Comparison of ENCODE assay signal across 18 cellular contexts in the genomic region with DNA sequence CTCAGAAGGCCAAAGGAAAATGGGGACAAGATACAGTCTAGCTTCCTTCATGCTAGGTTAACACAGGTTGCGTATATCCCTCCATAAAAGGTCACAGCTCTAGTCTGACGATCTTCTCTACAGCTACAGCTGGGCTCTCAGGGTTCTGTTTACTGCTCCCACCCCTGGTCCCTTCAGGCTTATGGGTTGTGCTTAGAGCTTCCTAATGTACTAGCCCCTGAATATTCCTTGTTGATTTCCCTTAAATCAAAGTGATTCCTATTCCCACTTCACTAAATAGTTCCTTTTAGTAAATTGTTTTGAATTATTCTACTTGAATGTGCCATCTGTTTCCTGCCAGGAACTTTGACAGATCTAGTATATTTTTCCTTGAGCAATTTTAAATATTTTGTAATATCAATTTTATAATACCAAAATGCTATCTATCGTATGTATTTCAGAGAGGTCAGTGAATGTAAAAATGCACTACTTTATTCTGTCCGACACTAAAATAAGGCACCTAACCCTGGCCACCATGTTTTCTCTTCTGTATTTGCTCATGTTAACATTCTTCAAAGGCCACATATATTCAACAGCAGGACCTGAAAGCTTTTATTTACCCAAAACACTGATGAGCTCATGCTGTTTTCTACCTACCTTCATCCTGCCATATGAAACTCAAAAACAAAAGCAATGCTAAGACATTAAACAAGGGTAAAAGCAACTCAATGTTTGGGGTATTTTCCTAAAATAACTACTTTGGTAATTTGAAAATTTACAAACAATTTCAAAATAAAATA.
DNase-seq lines count a peak whose midpoint lies in the region; ATAC-seq and TF ChIP-seq lines count a peak whose summit lies in the region.
"Had no signal": no experiment of that assay in that cellular context is flagged by ENCODE, and none has a peak within 500 bp of the region (broad histone marks: within the 10 kb centered on the region; RNA-seq: fewer than 3 reads in every experiment).

No MANE protein-coding gene starts in this region.

- H3K4ac ChIP-seq in neuronal stem cell (ENCODE audit: low read length) = no peak overlapping the region

- H2AFZ ChIP-seq in neuronal stem cell (ENCODE audit: low read length) = peak overlapping the region; percentile 21

- H3K23ac ChIP-seq in neuronal stem cell (ENCODE audit: low read depth, low read length, poor library complexity) = no peak overlapping the region

- ATAC-seq in HG03460 (IDR thresholded peaks at IDR 0.05; ENCODE audit: unreplicated experiment) (no peak), HG03139 (IDR thresholded peaks at IDR 0.05; ENCODE audit: unreplicated experiment) (no peak)
- ATAC-seq: SK-N-SH treated with all-trans-retinoic acid at 6 μM for 48 hours had no signal

- peaks cover 13% of the 10 kb centered on the region for H3K36me3 Mint-ChIP-seq in MCF 10A (ENCODE audit: insufficient read depth, unreplicated experiment)

- CTCF ChIA-PET in MCF 10A (lab: Yijun Ruan, JAX) = interaction anchor here (0.6 to 1.4 kb wide), 3 partner anchors 180 to 414 kb away, joined by 3 to 4 read pairs (median 3); no protein-coding TSS in a partner anchor

- H4K91ac ChIP-seq in neuronal stem cell (ENCODE audit: low read depth, low read length, poor library complexity) = no peak overlapping the region

- H3K4me3 Mint-ChIP-seq in MCF 10A (ENCODE audit: unreplicated experiment) = no peak overlapping the region

- no peaks in the 10 kb centered on the region for H3K79me1 ChIP-seq in neuronal stem cell (ENCODE audit: low read depth, low read length)

- H3K9me3 ChIP-seq in breast epithelium = no peaks in the 10 kb centered on the region
- peaks cover 0 to 2% of the 10 kb centered on the region in 2 donors for H3K9me3 ChIP-seq in neuronal stem cell (replicated peaks in 1 of 2; ENCODE audit: control insufficient read depth in 2 of 2, insufficient read depth in 1 of 2, low read depth in 1 of 2, low read length in 2 of 2)
- H3K9me3 ChIP-seq in tibial artery = no peaks in the 10 kb centered on the region
- H3K9me3 ChIP-seq: MG63, Peyer's patch had no signal

- H4K8ac ChIP-seq in neuronal stem cell (ENCODE audit: low read depth, low read length) = no peak overlapping the region

- H3K14ac ChIP-seq in neuronal stem cell (ENCODE audit: low read length) = no peak overlapping the region

- TF ChIP-seq CTCF in MCF 10A (IDR thresholded peaks at IDR 0.05; ENCODE audit: unreplicated experiment) (no peak), breast epithelium (IDR thresholded peaks at IDR 0.05) (no peak), tibial artery (IDR thresholded peaks at IDR 0.05) (no peak)

- no peak overlapping the region for H2BK120ac ChIP-seq in neuronal stem cell (ENCODE audit: low read depth, low read length)

- POLR2A ChIA-PET in MCF 10A (lab: Yijun Ruan, JAX) = interaction anchor here (0.6 to 4.5 kb wide), 5 partner anchors 94 to 228 kb away, joined by 3 to 16 read pairs (median 4); partner anchors contain the start of gene TGFBR2

- intact Hi-C loops in MCF 10A (cut with micrococcal nuclease) (loop anchor here (5.0 to 10.0 kb wide), 3 partner anchors 226 to 469 kb away; no protein-coding TSS in a partner anchor), breast epithelium (cut with DNase I; ENCODE audit: low total_unique reads) (no loop called here), tibial artery (cut with DNase I; ENCODE audit: low total_unique reads) (loop anchor here (10.0 kb wide), 1 partner anchor 169 kb away; no protein-coding TSS in a partner anchor)

- peaks cover 49% of the 10 kb centered on the region for H3K4me1 Mint-ChIP-seq in MCF 10A (ENCODE audit: insufficient read depth, unreplicated experiment)

- BruUV-seq in MCF 10A (replicated peaks; lab: Mats Ljungman, UMichigan) = no TSS peak

- H3K36me3 ChIP-seq in breast epithelium (no peaks in the 10 kb centered on the region), neuronal stem cell (replicated peaks in 1 of 2; ENCODE audit: control insufficient read depth in 2 of 2, insufficient read depth in 2 of 2, low read length in 2 of 2) (no peaks in the 10 kb centered on the region), tibial artery (no peaks in the 10 kb centered on the region)
- H3K36me3 ChIP-seq: MG63, Peyer's patch had no signal

- H2BK15ac ChIP-seq in neuronal stem cell (ENCODE audit: low read length) = no peak overlapping the region

- H3K27me3 Mint-ChIP-seq in MCF 10A (ENCODE audit: insufficient read depth, unreplicated experiment) = no peaks in the 10 kb centered on the region

- no peak overlapping the region for H2BK12ac ChIP-seq in neuronal stem cell (ENCODE audit: low read length)

- DNase-seq in MCF 10A (ENCODE audit: unreplicated experiment) = no peak
- no peak for DNase-seq in breast epithelium (ENCODE audit: low spot score in 2 of 2)
- peak; percentile 58 for DNase-seq in dermis blood vessel endothelial cell
- no peak for DNase-seq in neuronal stem cell (ENCODE audit: low spot score)
- no peak for DNase-seq in tibial artery
- DNase-seq in retina = no peak
- DNase-seq: DMS153, MG63, NCI-H1092 treated with DMSO at 0.1 percent for 48 hours, NCI-H2107, NCI-H226, NCI-H524 treated with DMSO at 0.1 percent for 48 hours, Peyer's patch, SHP77 had no signal

- WGBS in neuronal stem cell (ENCODE audit: extremely low coverage in 2 of 2, insufficient read length in 2 of 2, insufficient replicate concordance in 1 of 2), 2 donors = no CpG with 5 or more reads among the region's 4 CpGs

- no peaks in the 10 kb centered on the region for H3K9me3 Mint-ChIP-seq in MCF 10A (ENCODE audit: unreplicated experiment)

- H3K27me3 ChIP-seq in breast epithelium = no peaks in the 10 kb centered on the region
- no peaks in the 10 kb centered on the region for H3K27me3 ChIP-seq in neuronal stem cell (ENCODE audit: control insufficient read depth in 3 of 3, insufficient read depth in 3 of 3, low read depth in 1 of 3, low read length in 3 of 3)
- no peaks in the 10 kb centered on the region for H3K27me3 ChIP-seq in tibial artery
- H3K27me3 ChIP-seq: MG63, Peyer's patch had no signal

- no peak overlapping the region for H3K9ac ChIP-seq in neuronal stem cell (ENCODE audit: low read depth, low read length, poor library complexity)

- H2AK5ac ChIP-seq in neuronal stem cell (ENCODE audit: low read depth, low read length) = no peak overlapping the region

- no peak for TF ChIP-seq POLR2A in breast epithelium (IDR thresholded peaks at IDR 0.05)

- no peak overlapping the region for H2BK5ac ChIP-seq in neuronal stem cell (ENCODE audit: low read length)

- H3K4me1 ChIP-seq in breast epithelium = no peaks in the 10 kb centered on the region
- no peaks in the 10 kb centered on the region for H3K4me1 ChIP-seq in neuronal stem cell (ENCODE audit: control insufficient read depth in 2 of 2, insufficient read depth in 1 of 2, low read depth in 1 of 2, low read length in 2 of 2)
- H3K4me1 ChIP-seq in tibial artery = peaks cover 0 to 66% (median 41%) of the 10 kb centered on the region in 4 donors

- H3K4me3 ChIP-seq in breast epithelium (no peak overlapping the region), neuronal stem cell (ENCODE audit: low read length in 2 of 2) (no peak overlapping the region), tibial artery (no peak overlapping the region)
- H3K4me3 ChIP-seq: MG63, Peyer's patch had no signal

- peak overlapping the region in 1 of 2 donors; percentile 36 for H3K27ac ChIP-seq in breast epithelium
- H3K27ac ChIP-seq in neuronal stem cell (replicated peaks; ENCODE audit: low read length) = no peak overlapping the region
- H3K27ac ChIP-seq in tibial artery = peak overlapping the region; percentile 58 to 70
- H3K27ac ChIP-seq: C4-2B, Peyer's patch had no signal

- peak overlapping the region; percentile 49 for H3K27ac Mint-ChIP-seq in MCF 10A (ENCODE audit: low read depth, unreplicated experiment)

- no peak overlapping the region for H3K18ac ChIP-seq in neuronal stem cell (ENCODE audit: low read length)

- H3K4me2 ChIP-seq in neuronal stem cell (ENCODE audit: insufficient read depth, low read length, poor library complexity, severe bottlenecking) = no peak overlapping the region
